8 cellular contexts compared by ENCODE assay signal in genomic region chr10:132452651-132453469, GRCh38. TPM values are rescaled to one million over a fixed set of nuclear protein-coding genes. Genes with fewer than 3 reads are reported as not detected.
DNase-seq lines count a peak whose midpoint lies in the region; ATAC-seq and TF ChIP-seq lines count a peak whose summit lies in the region.

No MANE protein-coding gene starts in this region.

- no peaks in the 10 kb centered on the region for H3K36me3 ChIP-seq in muscle layer of colon (ENCODE audit: insufficient read depth, low read length)

- peak; percentile 76 for ATAC-seq in HG03432 (IDR thresholded peaks at IDR 0.05; ENCODE audit: unreplicated experiment)

- H3K4me1 Mint-ChIP-seq in endothelial cell (ENCODE audit: unreplicated experiment) = no peaks in the 10 kb centered on the region

- no peak overlapping the region for H3K9ac ChIP-seq in muscle layer of colon (ENCODE audit: low read length)

- DNase-seq in C1 segment of cervical spinal cord (lab: John Stamatoyannopoulos, UW) = peak in 8 of 14 donors; percentile 14 to 75 (median 30)
- DNase-seq in GM19240 (ENCODE audit: insufficient read length, low spot score) = peak; percentile 94
- peak; percentile 59 to 74 for DNase-seq in NOMO-1 (lab: John Stamatoyannopoulos, UW; ENCODE audit: unreplicated experiment in 2 of 2)
- peak; percentile 84 for DNase-seq in activated CD8-positive, alpha-beta memory T cell treated with anti-CD3 and anti-CD28 coated beads, Interleukin-2, amount 50 U/mL, for 1 hour (ENCODE audit: extremely low read depth)
- DNase-seq in endothelial cell (ENCODE audit: low spot score) = peak; percentile 90
- DNase-seq in stimulated activated CD8-positive, alpha-beta memory T cell treated with anti-CD3 and anti-CD28 coated beads, Interleukin-4, amount 100 ng/mL, for 4 hours (ENCODE audit: low read depth in 2 of 2, low spot score in 1 of 2) = peak; percentile 73 to 77

- H3K27ac Mint-ChIP-seq in endothelial cell (ENCODE audit: unreplicated experiment) = no peak overlapping the region

- peaks cover 11% of the 10 kb centered on the region for H3K4me1 ChIP-seq in muscle layer of colon (ENCODE audit: insufficient read depth, low read length)

- H3K27me3 Mint-ChIP-seq in endothelial cell (ENCODE audit: unreplicated experiment) = peaks cover 12% of the 10 kb centered on the region

- H3K9me3 ChIP-seq in muscle layer of colon (ENCODE audit: low read length) = no peaks in the 10 kb centered on the region

- H3K36me3 Mint-ChIP-seq in endothelial cell (ENCODE audit: low read depth, unreplicated experiment) = no peaks in the 10 kb centered on the region

- no peaks in the 10 kb centered on the region for H3K27me3 ChIP-seq in muscle layer of colon (ENCODE audit: control insufficient read depth in 1 of 2, insufficient read depth in 2 of 2, low read length in 2 of 2)

- no peaks in the 10 kb centered on the region for H3K9me3 Mint-ChIP-seq in endothelial cell (ENCODE audit: unreplicated experiment)

- H3K27ac ChIP-seq in muscle layer of colon (ENCODE audit: low read depth, low read length) = peak overlapping the region; percentile 21

- TF ChIP-seq CTCF in endothelial cell (IDR thresholded peaks at IDR 0.05; ENCODE audit: unreplicated experiment) = peak; percentile 94

- no peak overlapping the region for H3K4me3 Mint-ChIP-seq in endothelial cell (ENCODE audit: unreplicated experiment)

- H3K4me3 ChIP-seq in muscle layer of colon (ENCODE audit: low read depth in 1 of 2, low read length in 2 of 2) = peak overlapping the region in 1 of 2 donors; percentile 31

RNA-seq across cellular contexts. Expression of gene PWWP2B, which starts 55.9 kb away (rescaled TPM):
- 7.6 TPM for total RNA-seq in endothelial cell (ENCODE audit: unreplicated experiment)

Comparison
In these comparisons a context has a peak if more than half of its experiments do, and no peak if none do; other contexts are left out.
1. DNase-seq: peak in every context shown above with its lines; median percentile 94 in GM19240; 90 in endothelial cell; 84 in activated CD8-positive, alpha-beta memory T cell treated with anti-CD3 and anti-CD28 coated beads, Interleukin-2, amount 50 U/mL, for 1 hour; 75 in stimulated activated CD8-positive, alpha-beta memory T cell treated with anti-CD3 and anti-CD28 coated beads, Interleukin-4, amount 100 ng/mL, for 4 hours; 66 in NOMO-1; 30 in C1 segment of cervical spinal cord.